20 cellular contexts compared by ENCODE assay signal in the genomic region with DNA sequence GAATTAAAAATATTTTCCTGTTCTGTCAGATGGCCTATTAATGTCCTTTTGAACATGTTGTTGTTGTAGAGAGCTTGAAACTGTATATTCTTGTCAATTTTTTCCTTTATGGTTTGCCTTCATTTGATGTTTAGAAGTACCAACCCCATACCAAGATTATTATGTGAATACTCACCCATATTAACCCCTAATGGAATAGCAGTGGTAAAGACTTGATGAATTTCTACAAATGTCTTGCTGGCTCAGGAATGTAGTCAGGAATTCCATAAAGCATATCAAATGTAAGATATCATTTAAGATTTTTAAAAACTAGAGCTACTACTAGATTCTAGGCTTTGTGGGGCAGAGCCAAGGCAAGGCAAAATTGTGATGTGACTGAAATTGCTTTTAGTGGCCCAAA. TPM values are rescaled to one million over a fixed set of nuclear protein-coding genes. Genes with fewer than 3 reads are reported as not detected.
A peak's percentile ranks its signal among the peaks of the same experiment; 100 is the strongest.
DNase-seq lines count a peak whose midpoint lies in the region; ATAC-seq, FAIRE-seq and TF ChIP-seq lines count a peak whose summit lies in the region.
"Had no signal": no experiment of that assay in that cellular context is flagged by ENCODE, and none has a peak within 500 bp of the region (broad histone marks: within the 10 kb centered on the region; RNA-seq: fewer than 3 reads in every experiment).

No MANE protein-coding gene starts in this region.

- no peak overlapping the region for H3K56ac ChIP-seq in IMR-90 (ENCODE audit: extremely low read depth, insufficient read depth, low read length)

- peaks cover 28% of the 10 kb centered on the region for H3K4me1 ChIP-seq in ACC112 (ENCODE audit: control insufficient read depth, insufficient read depth, low read length, unreplicated experiment)
- peaks cover 6% of the 10 kb centered on the region for H3K4me1 ChIP-seq in IMR-90 (ENCODE audit: control insufficient read depth, insufficient read depth, low read length)
- no peaks in the 10 kb centered on the region for H3K4me1 ChIP-seq in kidney (ENCODE audit: control insufficient read depth in 1 of 2, insufficient read depth in 1 of 2, low read depth in 1 of 2, low read length in 2 of 2)
- H3K4me1 ChIP-seq in GM23248 (ENCODE audit: insufficient read depth), result peaks cover 17% of the 10 kb centered on the region
- H3K4me1 ChIP-seq: SJCRH30 had no signal

- POLR2A ChIA-PET in IMR-90 (lab: Charles Lee; ENCODE audit: unreplicated experiment), result no interaction called here

- CTCF ChIA-PET in IMR-90 (lab: Yijun Ruan, JAX), result no interaction called here

- 0 out of 2 replicates have a peak overlapping the region, but pooled peaks have one; percentile 5 for H3K14ac ChIP-seq in IMR-90 (replicated peaks; ENCODE audit: low read depth, low read length)

- H3K36me3 ChIP-seq in ACC112 (ENCODE audit: insufficient read depth, low read length), result no peaks in the 10 kb centered on the region
- H3K36me3 ChIP-seq in IMR-90 (ENCODE audit: control insufficient read depth, insufficient read depth, low read length), result no peaks in the 10 kb centered on the region
- H3K36me3 ChIP-seq in kidney (ENCODE audit: control insufficient read depth in 1 of 2, insufficient read depth in 2 of 2, low read length in 2 of 2), result no peaks in the 10 kb centered on the region
- H3K36me3 ChIP-seq in GM23248 (ENCODE audit: low read depth), result no peaks in the 10 kb centered on the region
- H3K36me3 ChIP-seq: MG63, SJCRH30 had no signal

- no peak overlapping the region for H2BK20ac ChIP-seq in IMR-90 (ENCODE audit: low read depth, low read length)

- H2AFZ ChIP-seq in ACC112 (ENCODE audit: low read length, unreplicated experiment) (peak overlapping the region; percentile 0), IMR-90 (replicated peaks; ENCODE audit: low read length, poor library complexity) (no peak overlapping the region), GM23248 (no peak overlapping the region)

- H2BK5ac ChIP-seq in IMR-90 (ENCODE audit: low read depth, low read length, poor library complexity, severe bottlenecking), result no peak overlapping the region

- no peak overlapping the region for H3K4me2 ChIP-seq in IMR-90 (ENCODE audit: low read depth, low read length)
- no peak overlapping the region for H3K4me2 ChIP-seq in GM23248 (ENCODE audit: unreplicated experiment)
- H3K4me2 ChIP-seq: BLaER1 had no signal

- BruUV-seq in IMR-90 (replicated peaks; lab: Mats Ljungman, UMichigan), result no TSS peak

- no peak overlapping the region for H3K9ac ChIP-seq in IMR-90 (ENCODE audit: low read depth, low read length)
- no peak overlapping the region for H3K9ac ChIP-seq in kidney (ENCODE audit: low read length in 2 of 2)
- H3K9ac ChIP-seq in GM23248, result no peak overlapping the region
- H3K9ac ChIP-seq: BLaER1 had no signal

- FAIRE-seq in kidney (lab: Jason Lieb, UNC), result no peak
- FAIRE-seq: H54 had no signal

- no peak for DNase-seq in IMR-90
- DNase-seq in dorsolateral prefrontal cortex, result no peak
- DNase-seq in cardiac septum (ENCODE audit: low spot score), result no peak
- DNase-seq in kidney, result no peak
- no peak for DNase-seq in foreskin fibroblast
- DNase-seq in GM23248, result no peak
- DNase-seq: 8988T; Calu3; CD4-positive, alpha-beta memory T cell; DMS53; MG63; NCI-H1048; NCI-H1436 treated with DMSO at 0.1 percent for 48 hours; NCI-H2029; NCI-H526; SJCRH30 had no signal

- peaks cover 10% of the 10 kb centered on the region for H3F3A ChIP-seq in GM23248 (ENCODE audit: insufficient read depth)

- peaks cover 12% of the 10 kb centered on the region for H3K9me1 ChIP-seq in IMR-90 (ENCODE audit: insufficient read depth, low read length)

- intact Hi-C loops in IMR-90 (cut with micrococcal nuclease) (loop anchor here (2.0 kb wide), 1 partner anchor 480 kb away; a partner anchor contains a TSS), dorsolateral prefrontal cortex (cut with DNase I) (no loop called here), cardiac septum (cut with DNase I) (no loop called here), kidney (cut with DNase I) (no loop called here)

- no peak overlapping the region for H2AK5ac ChIP-seq in IMR-90 (ENCODE audit: low read depth, low read length)

- peaks cover 10 to 35% of the 10 kb centered on the region in 2 experiments; a peak in 3 of 4 replicates for H3K79me1 ChIP-seq in IMR-90 (ENCODE audit: low read depth in 1 of 2, low read length in 2 of 2)

- no peaks in the 10 kb centered on the region for H3K79me2 ChIP-seq in ACC112 (ENCODE audit: control insufficient read depth, insufficient read depth, low read length, unreplicated experiment)
- peaks cover 72% of the 10 kb centered on the region for H3K79me2 ChIP-seq in GM23248 (ENCODE audit: insufficient read depth)

- TF ChIP-seq RAD21 in IMR-90 (IDR thresholded peaks at IDR 0.05; ENCODE audit: low read length), result no peak

- no peak overlapping the region for H4K8ac ChIP-seq in IMR-90 (ENCODE audit: low read depth in 2 of 2, low read length in 2 of 2)

- H3K9me3 ChIP-seq in IMR-90 (ENCODE audit: control insufficient read depth, insufficient read depth, low read length), result no peaks in the 10 kb centered on the region
- H3K9me3 ChIP-seq in kidney (ENCODE audit: control insufficient read depth in 1 of 2, low read length in 2 of 2), result no peaks in the 10 kb centered on the region
- no peaks in the 10 kb centered on the region for H3K9me3 ChIP-seq in GM23248 (ENCODE audit: low read depth)
- H3K9me3 ChIP-seq: BLaER1, MG63, SJCRH30 had no signal

- no peak for TF ChIP-seq POLR2A in IMR-90 (IDR thresholded peaks at IDR 0.05; ENCODE audit: low read depth, low read length)

- H2BK15ac ChIP-seq in IMR-90 (ENCODE audit: low read depth, low read length), result no peak overlapping the region

- H3K9me2 ChIP-seq in GM23248 (ENCODE audit: insufficient read depth), result no peaks in the 10 kb centered on the region

- in situ Hi-C loops in IMR-90 (cut with MboI; ENCODE audit: low sequenced_read_pairs), result no loop called here
- in situ Hi-C loops in GM23248 (cut with MboI), result no loop called here

- H4K91ac ChIP-seq in IMR-90 (ENCODE audit: insufficient read depth, low read depth, low read length), result no peak overlapping the region

- H3K23ac ChIP-seq in IMR-90 (ENCODE audit: low read depth, low read length), result peak overlapping the region; percentile 48; the same call in 1 of the 2 replicates

- H3K4ac ChIP-seq in IMR-90 (ENCODE audit: low read depth, low read length), result no peak overlapping the region

- no peak overlapping the region for H4K5ac ChIP-seq in IMR-90 (ENCODE audit: low read depth, low read length)

- no peak overlapping the region for H3K18ac ChIP-seq in IMR-90 (ENCODE audit: low read depth, low read length)

- H2AK9ac ChIP-seq in IMR-90 (replicated peaks; ENCODE audit: low read depth, low read length, poor library complexity), result no peak overlapping the region

- H3K27ac ChIP-seq in ACC112 (ENCODE audit: low read depth, low read length) (no peak overlapping the region), IMR-90 (ENCODE audit: insufficient read depth, low read length) (no peak overlapping the region), dorsolateral prefrontal cortex (peak overlapping the region in 55 of 59 donors; percentile 3 to 90 (median 75)), kidney (ENCODE audit: low read depth in 2 of 2, low read length in 2 of 2) (no peak overlapping the region), GM23248 (no peak overlapping the region)
- H3K27ac ChIP-seq: BLaER1, SJCRH30 had no signal

- ATAC-seq in IMR-90 (ENCODE audit: low read depth) (peak; percentile 64), SK-N-SH treated with all-trans-retinoic acid at 6 μM for 48 hours (peak; percentile 66)

- H4K20me1 ChIP-seq in IMR-90 (ENCODE audit: insufficient read depth, low read length), result 0 out of 2 replicates have a peak, but pooled peaks cover 5% of the 10 kb centered on the region
- no peaks in the 10 kb centered on the region for H4K20me1 ChIP-seq in GM23248 (ENCODE audit: insufficient read depth)
- H4K20me1 ChIP-seq: BLaER1 had no signal

- H3K4me3 ChIP-seq in ACC112 (ENCODE audit: low read depth, low read length) (no peak overlapping the region), IMR-90 (ENCODE audit: insufficient read depth, low read depth, low read length) (no peak overlapping the region), dorsolateral prefrontal cortex (peak overlapping the region in 5 of 59 donors; percentile 2 to 48 (median 25)), kidney (ENCODE audit: low read length in 2 of 2) (no peak overlapping the region), foreskin fibroblast (ENCODE audit: low read depth in 1 of 2, low read length in 2 of 2) (no peak overlapping the region), GM23248 (no peak overlapping the region)
- H3K4me3 ChIP-seq: BLaER1, MG63, SJCRH30 had no signal

- no peak overlapping the region for H2BK120ac ChIP-seq in IMR-90 (ENCODE audit: low read depth, low read length)

- H3K27me3 ChIP-seq in ACC112 (ENCODE audit: insufficient read depth, low read length) (no peaks in the 10 kb centered on the region), IMR-90 (ENCODE audit: control insufficient read depth, insufficient read depth, low read length) (no peaks in the 10 kb centered on the region), dorsolateral prefrontal cortex (no peaks in the 10 kb centered on the region), GM23248 (replicated peaks; ENCODE audit: insufficient read depth) (no peaks in the 10 kb centered on the region)
- H3K27me3 ChIP-seq: BLaER1, MG63, SJCRH30 had no signal

- TF ChIP-seq CTCF in IMR-90 (conservative IDR thresholded peaks at IDR 0.05; ENCODE audit: low read depth, low read length) (no peak), dorsolateral prefrontal cortex (IDR thresholded peaks at IDR 0.05 in 54 of 56, conservative IDR thresholded peaks at IDR 0.05 in 2 of 56; ENCODE audit: low read depth in 1 of 56, partially characterized antibody in 56 of 56) (no peak), kidney (IDR thresholded peaks at IDR 0.05; ENCODE audit: borderline replicate concordance, extremely low read depth, insufficient read depth) (no peak), foreskin fibroblast (IDR thresholded peaks at IDR 0.05; ENCODE audit: low read depth, low read length) (no peak)

- dilution Hi-C loops in IMR-90 (cut with HindIII; ENCODE audit: low sequenced_read_pairs, unreplicated experiment), result no loop called here

TF ChIP-seq in IMR-90, 13 proteins besides CTCF, POLR2A, EP300 and RAD21 (continues in another document):
- no peak for TF ChIP-seq MAFK (IDR thresholded peaks at IDR 0.05; ENCODE audit: low read depth, low read length)
- no peak for TF ChIP-seq SMC3 (IDR thresholded peaks at IDR 0.05; ENCODE audit: low read depth, low read length)

TF ChIP-seq in SK-N-SH treated with all-trans-retinoic acid at 6 μM for 48 hours, 23 proteins besides CTCF, POLR2A, EP300 and RAD21 (continues in another document):
- TF ChIP-seq SNAI2 (CRISPR knock-in tag; IDR thresholded peaks at IDR 0.05), result no peak

RNA-seq across cellular contexts. Expression of a gene that starts 30.0 kb away (rescaled TPM):
- total RNA-seq in IMR-90 (2012; rRNA removed), result 65.3 and 69.2 TPM in 2 replicates
- polyA plus RNA-seq in IMR-90 (2012; rRNA removed), result 17.5 and 19.4 TPM in 2 replicates
- polyA plus RNA-seq in IMR-90 (2012; cell fraction: cytosol; rRNA removed), result 5.8 and 6.6 TPM in 2 replicates
- 7.8 and 26.0 TPM in 2 replicates for polyA plus RNA-seq in IMR-90 (2012; cell fraction: nucleus; rRNA removed; ENCODE audit: low replicate concordance)
- 100 to 1,000 TPM in 119 of 120 experiments, 10 to 100 TPM in 1; 99.8 to 333 (median 241) TPM for total RNA-seq in dorsolateral prefrontal cortex
- 11.4 TPM for total RNA-seq in cardiac septum
- 32.9 TPM for total RNA-seq in kidney
- 3.5 TPM for polyA plus RNA-seq in kidney (ENCODE audit: insufficient read depth, low read depth, low replicate concordance)
- 30.6 and 33.3 TPM in 2 replicates for total RNA-seq in GM23248 (2014; rRNA removed; shearing (Covaris generic))
- 12.1 and 14.0 TPM in 2 replicates for polyA plus RNA-seq in GM23248 (2016; fragmentation: Nextera tagmentation; extraction: Ambion mirVana)

Comparison
In these comparisons a context has a peak if more than half of its experiments do, and no peak if none do; other contexts are left out.
1. H3K27ac ChIP-seq: peak in dorsolateral prefrontal cortex (55 of 59); none in ACC112 (single experiment), IMR-90 (single experiment), kidney (0 of 2) and GM23248 (single experiment).